In genomic region chr2:237687666-237688065, GRCh38 we compare ENCODE assay signal across 9 cellular contexts.
A peak's percentile ranks its signal among the peaks of the same experiment; 100 is the strongest.
DNase-seq lines count a peak whose midpoint lies in the region; ATAC-seq and TF ChIP-seq lines count a peak whose summit lies in the region.
"Had no signal": no experiment of that assay in that cellular context is flagged by ENCODE, and none has a peak within 500 bp of the region (broad histone marks: within the 10 kb centered on the region; RNA-seq: fewer than 3 reads in every experiment).

No MANE protein-coding gene starts in this region.

- WGBS in upper lobe of left lung, 2 donors: 3 to 17% methylated on average over 4 of the region's 4 CpGs

- H3K9ac ChIP-seq in neural progenitor cell: no peak overlapping the region

- no peak overlapping the region for H3K4me2 ChIP-seq in neural progenitor cell

- DNase-seq in A172 (ENCODE audit: low spot score) (peak; percentile 97), MV-4-11 (lab: John Stamatoyannopoulos, UW) (peak; percentile 99), epithelial cell of esophagus (ENCODE audit: low read depth) (peak; percentile 99), neural progenitor cell (ENCODE audit: low spot score) (no peak), upper lobe of left lung (peak in 1 of 2 donors; percentile 94)
- DNase-seq in activated CD8-positive, alpha-beta memory T cell treated with anti-CD3 and anti-CD28 coated beads for 4 hours (ENCODE audit: low read depth in 2 of 2): peak; percentile 68 to 81

- H3K27me3 ChIP-seq in neural progenitor cell: peaks cover 21% of the 10 kb centered on the region
- H3K27me3 ChIP-seq in upper lobe of left lung: no peaks in the 10 kb centered on the region

- no peaks in the 10 kb centered on the region for H3K79me2 ChIP-seq in neural progenitor cell (ENCODE audit: low read depth)

- H3K4me1 ChIP-seq in neural progenitor cell: no peaks in the 10 kb centered on the region
- H3K4me1 ChIP-seq in upper lobe of left lung: peaks cover 48 to 60% (median 51%) of the 10 kb centered on the region in 4 donors

- H3K27ac Mint-ChIP-seq in neural progenitor cell: peak overlapping the region; percentile 78

- H3K36me3 ChIP-seq in neural progenitor cell (no peaks in the 10 kb centered on the region), upper lobe of left lung (no peaks in the 10 kb centered on the region)

- peak in 2 of 4 donors; percentile 85 to 88 for TF ChIP-seq EP300 in upper lobe of left lung (IDR thresholded peaks at IDR 0.05)

- H3K27ac ChIP-seq in neural progenitor cell: no peak overlapping the region
- peak overlapping the region; percentile 95 to 99 (median 98) for H3K27ac ChIP-seq in upper lobe of left lung
- H3K27ac ChIP-seq: C4-2B had no signal

- TF ChIP-seq CTCF in epithelial cell of esophagus (IDR thresholded peaks at IDR 0.05; ENCODE audit: insufficient read depth, low read depth, low read length, missing control alignments): no peak
- no peak for TF ChIP-seq CTCF in neural progenitor cell (IDR thresholded peaks at IDR 0.05)
- TF ChIP-seq CTCF in upper lobe of left lung (IDR thresholded peaks at IDR 0.05): no peak

- H3K4me1 Mint-ChIP-seq in neural progenitor cell: peaks cover 21% of the 10 kb centered on the region

- peaks cover 4% of the 10 kb centered on the region for H3F3A ChIP-seq in neural progenitor cell (ENCODE audit: low read depth)

- peaks cover 12% of the 10 kb centered on the region for H3K27me3 Mint-ChIP-seq in neural progenitor cell (ENCODE audit: insufficient read depth, low read depth)

- H3K4me3 Mint-ChIP-seq in neural progenitor cell: no peak overlapping the region

- peaks cover 2% of the 10 kb centered on the region for H3K9me3 Mint-ChIP-seq in neural progenitor cell

- H2AFZ ChIP-seq in neural progenitor cell (replicated peaks): no peak overlapping the region

- ATAC-seq in GM21526 (IDR thresholded peaks at IDR 0.05; ENCODE audit: low FRiP score, unreplicated experiment) (peak; percentile 30), upper lobe of left lung (ENCODE audit: low FRiP score in 2 of 2) (peak; percentile 84 to 90), HG02970 (IDR thresholded peaks at IDR 0.05; ENCODE audit: low FRiP score, unreplicated experiment) (no peak)

- peak in 2 of 4 donors; percentile 53 to 70 for TF ChIP-seq POLR2A in upper lobe of left lung (IDR thresholded peaks at IDR 0.05)

- peaks cover 16% of the 10 kb centered on the region for H3K36me3 Mint-ChIP-seq in neural progenitor cell

- H3K4me3 ChIP-seq in epithelial cell of esophagus (ENCODE audit: low read length) (no peak overlapping the region), neural progenitor cell (no peak overlapping the region), upper lobe of left lung (no peak overlapping the region)

- H4K20me1 ChIP-seq in neural progenitor cell (ENCODE audit: low read depth): peaks cover 4% of the 10 kb centered on the region

- H3K9me3 ChIP-seq in neural progenitor cell (ENCODE audit: low read depth) (no peaks in the 10 kb centered on the region), upper lobe of left lung (no peaks in the 10 kb centered on the region)
